In the genomic region with DNA sequence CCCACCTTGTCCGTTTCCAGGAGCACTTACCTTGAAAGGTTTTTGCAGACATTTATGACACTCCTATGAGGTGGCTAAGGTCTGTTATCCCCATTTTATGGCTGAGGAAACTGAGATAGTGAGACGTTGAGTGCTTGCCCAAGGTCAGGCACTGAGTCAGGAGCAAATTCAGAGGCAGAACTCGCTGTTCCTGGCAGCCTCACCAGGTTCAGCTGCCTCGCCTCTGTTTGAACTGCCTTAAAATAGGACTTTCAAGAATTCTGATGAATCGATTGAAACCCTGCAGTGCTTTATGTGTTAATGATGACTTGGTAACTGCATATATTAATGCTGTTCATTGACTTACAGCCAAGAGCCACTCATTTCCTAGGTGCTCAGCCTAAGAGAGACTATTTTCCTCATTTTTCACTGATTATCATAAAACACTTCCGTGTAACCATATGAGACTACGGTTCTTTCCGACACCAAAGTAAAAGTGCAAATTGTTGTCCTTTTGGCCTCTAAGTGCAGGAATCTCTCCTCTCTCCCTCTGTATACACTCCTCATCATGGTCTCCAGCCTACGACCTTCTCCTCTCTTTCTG, we compare ENCODE assay signal across 2 cellular contexts.
TF ChIP-seq lines count a peak whose summit lies in the region.

No MANE protein-coding gene starts in this region.

TF ChIP-seq in K562, 482 proteins besides CTCF, POLR2A, EP300 and RAD21:
- TF ChIP-seq, protein P1, sequence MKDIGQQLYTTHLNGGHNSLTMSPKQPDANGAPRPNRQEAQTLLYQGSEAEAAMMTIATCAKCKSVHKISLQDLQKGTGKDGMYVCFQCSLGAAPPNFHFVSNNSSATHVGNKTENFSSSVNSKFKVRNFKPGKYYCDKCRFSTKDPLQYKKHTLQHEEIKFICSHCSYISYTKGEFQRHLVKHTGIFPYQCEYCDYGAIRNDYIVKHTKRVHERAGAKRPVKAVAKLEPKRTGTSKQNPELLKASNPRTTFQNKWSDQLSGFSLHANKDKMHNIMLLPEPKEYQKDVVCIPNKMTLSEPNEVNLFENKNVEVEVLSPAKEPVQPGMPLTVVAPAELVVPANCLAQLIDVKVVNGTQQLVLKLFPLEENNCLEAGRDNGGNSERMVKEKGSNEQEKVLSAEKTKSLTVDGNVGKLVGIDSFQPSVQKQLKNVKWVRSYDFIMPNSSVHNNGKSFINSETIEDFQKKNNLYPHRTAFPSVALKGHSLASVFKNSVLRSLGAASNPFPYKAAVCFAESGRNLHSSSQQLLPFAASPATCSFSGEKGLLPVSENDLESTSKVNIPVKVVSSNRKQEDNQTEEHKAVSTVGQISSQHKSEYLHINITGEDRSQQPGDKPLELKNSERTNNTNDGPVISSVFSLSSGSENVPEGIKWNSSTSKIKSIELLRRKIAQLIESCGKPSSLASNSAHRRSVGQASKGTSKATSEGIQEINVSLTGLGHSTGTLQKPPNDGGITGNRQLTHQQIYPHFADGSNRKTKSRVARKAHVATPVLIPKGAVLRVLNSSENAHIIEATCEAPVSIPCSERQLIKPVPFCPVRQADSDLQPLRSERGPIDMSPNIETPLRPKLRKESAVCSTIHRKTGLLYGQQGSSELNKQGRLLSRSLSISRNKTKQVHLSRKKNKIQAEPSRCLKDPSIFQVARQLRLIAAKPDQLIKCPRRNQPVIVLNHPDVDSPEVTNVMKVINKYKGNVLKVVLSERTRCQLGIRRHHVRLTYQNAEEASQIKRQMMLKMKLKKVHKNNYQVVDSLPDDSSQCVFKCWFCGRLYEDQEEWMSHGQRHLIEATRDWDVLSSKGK (CRISPR knock-in tag; IDR thresholded peaks at IDR 0.05), result no peak
- TF ChIP-seq, protein P2, sequence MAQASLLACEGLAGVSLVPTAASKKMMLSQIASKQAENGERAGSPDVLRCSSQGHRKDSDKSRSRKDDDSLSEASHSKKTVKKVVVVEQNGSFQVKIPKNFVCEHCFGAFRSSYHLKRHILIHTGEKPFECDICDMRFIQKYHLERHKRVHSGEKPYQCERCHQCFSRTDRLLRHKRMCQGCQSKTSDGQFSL (CRISPR knock-in tag; IDR thresholded peaks at IDR 0.05), result no peak
- TF ChIP-seq, protein P2 (tag; IDR thresholded peaks at IDR 0.05), result no peak
- peak; percentile 51 for TF ChIP-seq RBM25 (IDR thresholded peaks at IDR 0.05; ENCODE audit: low read depth, low read length, severe bottlenecking)
- TF ChIP-seq CSDE1 (IDR thresholded peaks at IDR 0.05), result no peak
- no peak; the same call in 1 of the 2 replicates for TF ChIP-seq ZKSCAN8 (CRISPR knock-in tag; IDR thresholded peaks at IDR 0.05)
- TF ChIP-seq, protein P3, sequence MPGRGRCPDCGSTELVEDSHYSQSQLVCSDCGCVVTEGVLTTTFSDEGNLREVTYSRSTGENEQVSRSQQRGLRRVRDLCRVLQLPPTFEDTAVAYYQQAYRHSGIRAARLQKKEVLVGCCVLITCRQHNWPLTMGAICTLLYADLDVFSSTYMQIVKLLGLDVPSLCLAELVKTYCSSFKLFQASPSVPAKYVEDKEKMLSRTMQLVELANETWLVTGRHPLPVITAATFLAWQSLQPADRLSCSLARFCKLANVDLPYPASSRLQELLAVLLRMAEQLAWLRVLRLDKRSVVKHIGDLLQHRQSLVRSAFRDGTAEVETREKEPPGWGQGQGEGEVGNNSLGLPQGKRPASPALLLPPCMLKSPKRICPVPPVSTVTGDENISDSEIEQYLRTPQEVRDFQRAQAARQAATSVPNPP (IDR thresholded peaks at IDR 0.05; ENCODE audit: borderline replicate concordance, insufficient read depth, insufficient read length), result no peak

TF ChIP-seq in SK-N-SH treated with all-trans-retinoic acid at 6 μM for 48 hours, 23 proteins besides CTCF, POLR2A, EP300 and RAD21 (continued from another document):
- TF ChIP-seq, protein P4, sequence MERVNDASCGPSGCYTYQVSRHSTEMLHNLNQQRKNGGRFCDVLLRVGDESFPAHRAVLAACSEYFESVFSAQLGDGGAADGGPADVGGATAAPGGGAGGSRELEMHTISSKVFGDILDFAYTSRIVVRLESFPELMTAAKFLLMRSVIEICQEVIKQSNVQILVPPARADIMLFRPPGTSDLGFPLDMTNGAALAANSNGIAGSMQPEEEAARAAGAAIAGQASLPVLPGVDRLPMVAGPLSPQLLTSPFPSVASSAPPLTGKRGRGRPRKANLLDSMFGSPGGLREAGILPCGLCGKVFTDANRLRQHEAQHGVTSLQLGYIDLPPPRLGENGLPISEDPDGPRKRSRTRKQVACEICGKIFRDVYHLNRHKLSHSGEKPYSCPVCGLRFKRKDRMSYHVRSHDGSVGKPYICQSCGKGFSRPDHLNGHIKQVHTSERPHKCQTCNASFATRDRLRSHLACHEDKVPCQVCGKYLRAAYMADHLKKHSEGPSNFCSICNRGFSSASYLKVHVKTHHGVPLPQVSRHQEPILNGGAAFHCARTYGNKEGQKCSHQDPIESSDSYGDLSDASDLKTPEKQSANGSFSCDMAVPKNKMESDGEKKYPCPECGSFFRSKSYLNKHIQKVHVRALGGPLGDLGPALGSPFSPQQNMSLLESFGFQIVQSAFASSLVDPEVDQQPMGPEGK (CRISPR knock-in tag; IDR thresholded peaks at IDR 0.05; ENCODE audit: borderline replicate concordance), result no peak
- TF ChIP-seq ESRRG (CRISPR knock-in tag; IDR thresholded peaks at IDR 0.05), result no peak
